In genomic region chr7:26743205-26743604, GRCh38 we compare ENCODE assay signal across 20 cellular contexts.
"Had no signal": no experiment of that assay in that cellular context is flagged by ENCODE, and none has a peak within 500 bp of the region (broad histone marks: within the 10 kb centered on the region; RNA-seq: fewer than 3 reads in every experiment).

No MANE protein-coding gene starts in this region.

- H3K9me3 ChIP-seq: Peyer's patch had no signal

- DNase-seq: activated CD4-positive, alpha-beta T cell treated with anti-CD3 and anti-CD28 coated beads for 48 hours; activated CD4-positive, alpha-beta T cell treated with anti-CD3 and anti-CD28 coated beads, Interleukin-2, amount 50 U/mL, for 4 hours; activated CD4-positive, CD25-positive, alpha-beta regulatory T cell treated with anti-CD3 and anti-CD28 coated beads, Interleukin-2, amount 50 U/mL, for 72 hours; activated CD8-positive, alpha-beta memory T cell treated with anti-CD3 and anti-CD28 coated beads, Interleukin-2, amount 50 U/mL, for 48 hours; activated CD8-positive, alpha-beta T cell treated with anti-CD3 and anti-CD28 coated beads, Interleukin-2, amount 10 ng/mL, durations not matched to agents 7 days and 5 days; activated naive CD4-positive, alpha-beta T cell; activated T-cell treated with anti-CD3 and anti-CD28 coated beads, Interleukin-2, amount 50 U/mL, for 1 hour; amygdala; MM.1S; NCI-H1105; NCI-H1436; NCI-H1694 treated with DMSO at 0.1 percent for 48 hours; NCI-H2029 treated with DMSO at 0.1 percent for 48 hours; NCI-H345; NCI-H510A; NCI-H526 treated with DMSO at 0.1 percent for 48 hours; NK-92 treated with Interleukin-12 subunit alpha and Interleukin-12 subunit beta, amount 100 ng/mL, for 24 hours; Peyer's patch; SHP77 treated with DMSO at 0.1 percent for 48 hours had no signal

- H3K4me1 ChIP-seq: Peyer's patch had no signal

- H3K4me3 ChIP-seq: Peyer's patch had no signal

- FAIRE-seq: astrocyte had no signal

- H3K27me3 ChIP-seq: Peyer's patch had no signal

- H3K27ac ChIP-seq: Peyer's patch had no signal

- ATAC-seq: activated CD8-positive, alpha-beta T cell treated with anti-CD3 and anti-CD28 coated beads, Interleukin-2, amount 10 ng/mL, durations not matched to agents 7 days and 5 days had no signal
